In the genomic region with DNA sequence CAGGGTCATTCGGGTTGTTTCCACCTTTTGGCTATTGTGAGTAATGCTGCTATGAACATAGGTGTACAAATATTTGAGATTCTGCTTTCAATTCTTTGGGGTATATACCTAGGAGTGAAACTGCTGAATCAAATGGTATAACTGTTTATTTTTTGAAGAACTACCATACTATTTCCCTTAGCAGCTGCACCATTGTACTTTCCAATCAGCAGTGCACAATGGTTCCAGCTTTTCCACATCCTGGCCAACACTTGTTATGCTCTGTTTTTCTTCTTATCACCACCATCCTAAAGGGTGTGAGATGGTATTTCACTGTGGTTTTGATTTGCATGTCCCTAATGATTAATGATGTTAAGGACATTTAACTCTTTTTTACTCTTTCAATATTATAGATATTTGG, we compare ENCODE assay signal across 11 cellular contexts. TPM values are rescaled to one million over a fixed set of nuclear protein-coding genes. Genes with fewer than 3 reads are reported as not detected.
"Had no signal": no experiment of that assay in that cellular context is flagged by ENCODE, and none has a peak within 500 bp of the region (broad histone marks: within the 10 kb centered on the region; RNA-seq: fewer than 3 reads in every experiment).

No MANE protein-coding gene starts in this region.

- ATAC-seq: HCT116 had no signal

- H3K4me3 ChIP-seq: GM23248, HAP-1 had no signal

- H3K27ac ChIP-seq: GM23248, KMS-11 had no signal

- H2AFZ ChIP-seq: GM23248 had no signal

- H3K36me3 ChIP-seq: HAP-1 had no signal

- FAIRE-seq: HTR-8/SVneo had no signal

- H3K9me3 ChIP-seq: HAP-1 had no signal

- H3K4me2 ChIP-seq: KMS-11 had no signal

- H3K9ac ChIP-seq: GM23248, KMS-11 had no signal

- DNase-seq: GM23248, GOT3, H7, HFFc6, KBM-7 had no signal

RNA-seq across cellular contexts. Expression of a gene that starts 3.6 kb away (rescaled TPM):
- total RNA-seq: HT-29 had no signal
- polyA plus RNA-seq: IgD-negative memory B cell had no signal
